Comparison of ENCODE assay signal across 11 cellular contexts in genomic region chr6:106514281-106514885, GRCh38.
A peak's percentile ranks its signal among the peaks of the same experiment; 100 is the strongest.
DNase-seq lines count a peak whose midpoint lies in the region; ATAC-seq and TF ChIP-seq lines count a peak whose summit lies in the region.
"Had no signal": no experiment of that assay in that cellular context is flagged by ENCODE, and none has a peak within 500 bp of the region (broad histone marks: within the 10 kb centered on the region; RNA-seq: fewer than 3 reads in every experiment).

No MANE protein-coding gene starts in this region.

- peak overlapping the region; percentile 97 for H3K4me3 Mint-ChIP-seq in memory B cell

- peak overlapping the region; percentile 78 for H3K4me2 ChIP-seq in GM23248 (ENCODE audit: unreplicated experiment)

- H3F3A ChIP-seq in GM23248 (ENCODE audit: insufficient read depth) = peaks cover 37% of the 10 kb centered on the region

- no peaks in the 10 kb centered on the region for H3K27me3 ChIP-seq in GM23248 (replicated peaks; ENCODE audit: insufficient read depth)
- no peaks in the 10 kb centered on the region for H3K27me3 ChIP-seq in adipocyte (replicated peaks; ENCODE audit: control insufficient read depth, insufficient read depth, low read length)

- H3K4me3 ChIP-seq in GM23248 = peak overlapping the region; percentile 75
- peak overlapping the region; percentile 88 for H3K4me3 ChIP-seq in adipocyte (ENCODE audit: low read length)

- H3K4me1 Mint-ChIP-seq in memory B cell = peaks cover 40% of the 10 kb centered on the region

- H2AFZ ChIP-seq in GM23248 = no peak overlapping the region

- H3K27ac Mint-ChIP-seq in memory B cell = peak overlapping the region; percentile 92

- H3K9ac ChIP-seq in GM23248 (no peak overlapping the region), adipocyte (ENCODE audit: low read length) (peak overlapping the region; percentile 85)

- no peaks in the 10 kb centered on the region for H3K27me3 Mint-ChIP-seq in memory B cell

- no peak for ATAC-seq in memory B cell (ENCODE audit: low read depth)

- H3K4me1 ChIP-seq in GM23248 (ENCODE audit: insufficient read depth) (peaks cover 30% of the 10 kb centered on the region), adipocyte (ENCODE audit: control insufficient read depth, insufficient read depth, low read length) (peaks cover 53% of the 10 kb centered on the region)

- H3K79me2 ChIP-seq in GM23248 (ENCODE audit: insufficient read depth) = peaks cover 20% of the 10 kb centered on the region

- no peaks in the 10 kb centered on the region for H3K36me3 ChIP-seq in GM23248 (ENCODE audit: low read depth)
- no peaks in the 10 kb centered on the region for H3K36me3 ChIP-seq in adipocyte (ENCODE audit: control insufficient read depth, insufficient read depth, low read length, severe bottlenecking)
- H3K36me3 ChIP-seq: brain microvascular endothelial cell had no signal

- TF ChIP-seq CTCF in 22Rv1 (IDR thresholded peaks at IDR 0.05) = no peak

- H4K20me1 ChIP-seq in GM23248 (ENCODE audit: insufficient read depth) = no peaks in the 10 kb centered on the region

- H3K27ac ChIP-seq in 22Rv1 = peak overlapping the region; percentile 90
- H3K27ac ChIP-seq in GM23248 = no peak overlapping the region
- H3K27ac ChIP-seq: brain microvascular endothelial cell had no signal

- H3K36me3 Mint-ChIP-seq in memory B cell = no peaks in the 10 kb centered on the region

- H3K9me2 ChIP-seq in GM23248 (ENCODE audit: insufficient read depth) = no peaks in the 10 kb centered on the region

- in situ Hi-C loops in GM23248 (cut with MboI) = no loop called here

- WGBS in GM23248 (ENCODE audit: low coverage in 1 of 2, low lambda C conversion rate in 2 of 2, missing lambda C conversion rate in 2 of 2), 2 experiments = 98% methylated on average over 3 of the region's 3 CpGs

- DNase-seq in GM23248 (no peak), adipocyte (ENCODE audit: low read depth) (no peak), memory B cell (ENCODE audit: low spot score in 2 of 2) (no peak), amygdala (lab: John Stamatoyannopoulos, UW) (no peak), Ammon's horn (ENCODE audit: low spot score) (no peak), NCI-H82 (lab: John Stamatoyannopoulos, UW) (no peak), A172 (ENCODE audit: low spot score) (no peak)
- DNase-seq: brain microvascular endothelial cell, DMS79 treated with DMSO at 0.1 percent for 48 hours, T-helper 9 cell had no signal

- no peaks in the 10 kb centered on the region for H3K9me3 Mint-ChIP-seq in memory B cell

- H3K9me3 ChIP-seq in GM23248 (ENCODE audit: low read depth) (no peaks in the 10 kb centered on the region), adipocyte (ENCODE audit: control insufficient read depth, low read length) (no peaks in the 10 kb centered on the region)
